8 cellular contexts compared by ENCODE assay signal in genomic region chr5:135083334-135083733, GRCh38. TPM values are rescaled to one million over a fixed set of nuclear protein-coding genes. Genes with fewer than 3 reads are reported as not detected.
"Had no signal": no experiment of that assay in that cellular context is flagged by ENCODE, and none has a peak within 500 bp of the region (broad histone marks: within the 10 kb centered on the region; RNA-seq: fewer than 3 reads in every experiment).

No MANE protein-coding gene starts in this region.

RNA-seq across cellular contexts. Expression of gene PITX1, which starts 49.3 kb away (rescaled TPM):
- total RNA-seq: naive thymus-derived CD8-positive, alpha-beta T cell; natural killer cell; natural killer cell treated with Interleukin-12 subunit alpha and Interleukin-12 subunit beta and Interleukin-15 and Interleukin-18, amount 100 ng/mL, for 72 hours; neural crest cell; occipital lobe; right atrium auricular region; right lobe of liver had no signal
- polyA plus RNA-seq: naive thymus-derived CD8-positive, alpha-beta T cell; neural cell had no signal
